In genomic region chr1:32724678-32725594, GRCh38 we compare ENCODE assay signal across 8 cellular contexts. TPM values are rescaled to one million over a fixed set of nuclear protein-coding genes. Genes with fewer than 3 reads are reported as not detected.
A peak's percentile ranks its signal among the peaks of the same experiment; 100 is the strongest.
DNase-seq lines count a peak whose midpoint lies in the region; ATAC-seq lines count a peak whose summit lies in the region.

No MANE protein-coding gene starts in this region.

- no peaks in the 10 kb centered on the region for H3K4me1 ChIP-seq in aorta (ENCODE audit: control insufficient read depth in 1 of 2, insufficient read depth in 2 of 2, low read length in 2 of 2)

- peak; percentile 37 for ATAC-seq in left lobe of liver
- peak; percentile 63 for ATAC-seq in aorta (ENCODE audit: low FRiP score)
- ATAC-seq in HG02884 (IDR thresholded peaks at IDR 0.05; ENCODE audit: unreplicated experiment), result no peak

- 78 to 80% methylated on average over 14 of the region's 14 CpGs for WGBS in aorta, 2 donors

- H3K4me3 ChIP-seq in aorta (ENCODE audit: low read length in 2 of 2), result no peak overlapping the region

- H3K9me3 ChIP-seq in aorta (ENCODE audit: control insufficient read depth, low read length), result no peaks in the 10 kb centered on the region

- no peaks in the 10 kb centered on the region for H3K36me3 ChIP-seq in aorta (ENCODE audit: control insufficient read depth in 1 of 2, insufficient read depth in 2 of 2, low read length in 1 of 2)

- DNase-seq in NCI-H82 (lab: John Stamatoyannopoulos, UW), result peak; percentile 77
- no peak for DNase-seq in NCI-H82 treated with DMSO at 0.1 percent for 48 hours (lab: John Stamatoyannopoulos, UW; ENCODE audit: unreplicated experiment)
- DNase-seq in NCI-H510A treated with DMSO at 0.1 percent for 48 hours (lab: John Stamatoyannopoulos, UW), result peak; percentile 71
- peak; percentile 73 for DNase-seq in astrocyte of the hippocampus (ENCODE audit: low read depth, low spot score)
- no peak for DNase-seq in left lobe of liver (ENCODE audit: low spot score)
- peak; percentile 76 to 84 for DNase-seq in aorta
- DNase-seq in NCI-H345 treated with DMSO at 0.1 percent for 48 hours (lab: John Stamatoyannopoulos, UW; ENCODE audit: unreplicated experiment), result no peak

- no peaks in the 10 kb centered on the region for H3K27me3 ChIP-seq in aorta (ENCODE audit: control insufficient read depth in 1 of 2, insufficient read depth in 2 of 2, low read length in 1 of 2)

- no peak overlapping the region for H3K27ac ChIP-seq in aorta (ENCODE audit: low read depth in 1 of 2, low read length in 2 of 2)

- intact Hi-C loops in aorta (cut with DNase I), result no loop called here

RNA-seq across cellular contexts. Expression of gene SYNC, which starts 22.4 kb away (rescaled TPM):
- total RNA-seq in left lobe of liver (0.45 TPM), aorta (10 to 100 TPM; 37.5 to 89.8 TPM)
- 10 to 100 TPM; 11.4 to 36.8 TPM for polyA plus RNA-seq in aorta

Comparison
In these comparisons a context has a peak if more than half of its experiments do, and no peak if none do; other contexts are left out.
1. DNase-seq: peak in NCI-H82 (single experiment), NCI-H510A treated with DMSO at 0.1 percent for 48 hours (single experiment), astrocyte of the hippocampus (single experiment) and aorta (2 of 2); none in NCI-H82 treated with DMSO at 0.1 percent for 48 hours (single experiment), left lobe of liver (single experiment) and NCI-H345 treated with DMSO at 0.1 percent for 48 hours (single experiment).
2. RNA of gene SYNC, which starts 22.4 kb away (total RNA-seq): 37.5 to 89.8 TPM in aorta; 0.45 TPM in left lobe of liver (single experiment); every median in the first group is over 10 times any median in the second.